8 cellular contexts compared by ENCODE assay signal in the genomic region with DNA sequence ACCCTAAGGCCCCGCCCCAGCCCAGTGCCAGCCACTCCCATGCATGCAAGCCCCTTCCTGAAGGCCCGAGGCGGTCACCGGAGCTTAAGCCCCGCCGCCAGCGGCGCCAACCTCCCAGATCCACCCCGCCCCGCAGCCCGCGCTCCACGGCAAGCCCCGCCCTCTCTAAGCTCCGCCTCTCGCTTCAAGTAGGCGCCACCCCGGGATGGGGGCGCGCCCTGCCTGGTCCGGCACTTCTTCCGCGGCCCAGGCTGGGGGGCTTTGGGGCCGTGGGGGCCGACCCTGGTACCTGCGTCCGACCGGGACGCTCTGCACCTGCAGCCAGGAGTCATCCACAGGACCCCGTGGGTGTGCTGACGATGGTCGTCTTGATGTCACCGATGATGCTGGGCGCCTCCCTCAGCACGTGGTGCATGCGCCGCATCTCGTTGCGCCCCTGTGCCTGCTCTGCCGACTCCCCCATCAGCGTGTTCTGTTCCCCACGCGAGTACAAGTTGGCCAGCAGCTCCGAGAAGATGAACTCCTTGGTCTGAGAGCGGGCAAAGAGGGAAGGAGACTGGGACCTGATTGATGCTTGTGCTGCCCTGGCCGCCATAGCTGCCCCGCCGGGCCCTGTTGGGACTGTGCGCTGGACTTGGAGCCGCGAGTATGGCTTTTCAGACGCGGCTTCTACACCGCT. TPM values are rescaled to one million over a fixed set of nuclear protein-coding genes. Genes with fewer than 3 reads are reported as not detected.
DNase-seq lines count a peak whose midpoint lies in the region; ATAC-seq and TF ChIP-seq lines count a peak whose summit lies in the region.

No MANE protein-coding gene starts in this region.

- peak overlapping the region; percentile 21 to 61; a peak in 3 of 4 replicates for H3K4me3 ChIP-seq in DND-41 (ENCODE audit: low read depth in 1 of 2, low read length in 2 of 2)
- H3K4me3 ChIP-seq in RWPE2 (ENCODE audit: severe bottlenecking): peak overlapping the region; percentile 74
- peak overlapping the region; percentile 69 for H3K4me3 ChIP-seq in fibroblast of pulmonary artery (replicated peaks; ENCODE audit: low read depth, low read length)

- no peaks in the 10 kb centered on the region for H3K9me3 ChIP-seq in DND-41 (ENCODE audit: insufficient read depth, low read length, severe bottlenecking)
- no peaks in the 10 kb centered on the region for H3K9me3 ChIP-seq in RWPE2 (ENCODE audit: severe bottlenecking)

- DNase-seq in DND-41 (peak; percentile 89), H4 (ENCODE audit: low spot score) (peak; percentile 69), LoVo (ENCODE audit: low spot score) (peak; percentile 96), RWPE2 (ENCODE audit: low spot score) (peak; percentile 99), fibroblast of pulmonary artery (ENCODE audit: low read depth) (peak; percentile 93), nephron progenitor cell (peak; percentile 98)
- DNase-seq in activated T-helper 9 cell treated with anti-CD3 and anti-CD28 coated beads, Interleukin-2, amount 50 U/mL, for 16 hours (ENCODE audit: low read depth): peak; percentile 83
- DNase-seq in stimulated activated naive CD4-positive, alpha-beta T cell treated with Interleukin-2 at 50 U/mL for 16 hours (lab: John Stamatoyannopoulos, UW): peak; percentile 82

- H3K9me3 Mint-ChIP-seq in nephron progenitor cell: peaks cover 20% of the 10 kb centered on the region

- H3K9ac ChIP-seq in DND-41 (ENCODE audit: low read depth, low read length): peak overlapping the region; percentile 56; the same call in 1 of the 2 replicates

- H3K27ac ChIP-seq in DND-41 (ENCODE audit: low read length): no peak overlapping the region
- no peak overlapping the region for H3K27ac ChIP-seq in RWPE2 (ENCODE audit: poor library complexity, severe bottlenecking)

- H4K20me1 ChIP-seq in DND-41 (ENCODE audit: insufficient read depth, low read length): no peaks in the 10 kb centered on the region

- no peaks in the 10 kb centered on the region for H3K79me2 ChIP-seq in DND-41 (ENCODE audit: insufficient read depth, low read length)

- H3K4me1 ChIP-seq in DND-41 (ENCODE audit: insufficient read depth, low read length): peaks cover 14% of the 10 kb centered on the region
- no peaks in the 10 kb centered on the region for H3K4me1 ChIP-seq in RWPE2 (ENCODE audit: insufficient read depth, poor library complexity, severe bottlenecking)

- peaks cover 36% of the 10 kb centered on the region for H3K27me3 Mint-ChIP-seq in nephron progenitor cell (ENCODE audit: low read depth, poor library complexity)

- H3K36me3 Mint-ChIP-seq in nephron progenitor cell (ENCODE audit: low read depth): peaks cover 6% of the 10 kb centered on the region

- ATAC-seq in DND-41 (ENCODE audit: insufficient read depth, low read depth) (peak; percentile 97), RWPE2 (ENCODE audit: low read depth) (peak; percentile 96)

- no peak overlapping the region for H3K27ac Mint-ChIP-seq in nephron progenitor cell

- H3K4me1 Mint-ChIP-seq in nephron progenitor cell: peaks cover 42% of the 10 kb centered on the region

- TF ChIP-seq CTCF in DND-41 (IDR thresholded peaks at IDR 0.05; ENCODE audit: borderline replicate concordance, extremely low read depth, low read length, poor library complexity, severe bottlenecking): no peak
- no peak for TF ChIP-seq CTCF in RWPE2 (IDR thresholded peaks at IDR 0.05; ENCODE audit: poor library complexity, severe bottlenecking)
- no peak for TF ChIP-seq CTCF in fibroblast of pulmonary artery (IDR thresholded peaks at IDR 0.05; ENCODE audit: low read length, missing control alignments)
- no peak for TF ChIP-seq CTCF in nephron progenitor cell (IDR thresholded peaks at IDR 0.05)

- H3K4me3 Mint-ChIP-seq in nephron progenitor cell: peak overlapping the region; percentile 98

- H3K27me3 ChIP-seq in DND-41 (ENCODE audit: insufficient read depth, low read length, poor library complexity) (peaks cover 6% of the 10 kb centered on the region), RWPE2 (ENCODE audit: insufficient read depth, poor library complexity, severe bottlenecking) (no peaks in the 10 kb centered on the region)

- no peaks in the 10 kb centered on the region for H3K36me3 ChIP-seq in DND-41 (ENCODE audit: insufficient read depth, low read length)
- H3K36me3 ChIP-seq in RWPE2 (ENCODE audit: low read depth): no peaks in the 10 kb centered on the region

- peak overlapping the region; percentile 85 for H2AFZ ChIP-seq in DND-41 (ENCODE audit: low read depth, low read length)

- H3K4me2 ChIP-seq in DND-41 (ENCODE audit: insufficient read depth, low read length): peak overlapping the region; percentile 81

RNA-seq across cellular contexts. Expression of gene CSPG4, which starts 26.1 kb away (rescaled TPM):
- total RNA-seq in H4 (2014; rRNA removed; shearing (Covaris generic)): 0.14 TPM in 2 replicates
